ENCODE assay signal across 17 cellular contexts in genomic region chr9:38030658-38031057, GRCh38. TPM values are rescaled to one million over a fixed set of nuclear protein-coding genes. Genes with fewer than 3 reads are reported as not detected.
DNase-seq lines count a peak whose midpoint lies in the region; ATAC-seq and TF ChIP-seq lines count a peak whose summit lies in the region.
"Had no signal": no experiment of that assay in that cellular context is flagged by ENCODE, and none has a peak within 500 bp of the region (broad histone marks: within the 10 kb centered on the region; RNA-seq: fewer than 3 reads in every experiment).

No MANE protein-coding gene starts in this region.

- no peaks in the 10 kb centered on the region for H3K36me3 ChIP-seq in Panc1 (ENCODE audit: control insufficient read depth, insufficient read depth, low read length)
- no peaks in the 10 kb centered on the region; the same call in 1 of the 2 replicates for H3K36me3 ChIP-seq in MG63
- H3K36me3 ChIP-seq: breast epithelium, esophagus muscularis mucosa, HAP-1, left ventricle myocardium inferior, neural progenitor cell had no signal

- CTCF ChIA-PET in Panc1 (lab: Charles Lee), result no interaction called here

- H3K27ac ChIP-seq in Panc1 (ENCODE audit: low read length), result peak overlapping the region; percentile 93
- H3K27ac ChIP-seq: breast epithelium, left ventricle myocardium inferior, neural progenitor cell, SK-N-MC had no signal

- H3K4me1 Mint-ChIP-seq in stimulated activated naive B cell treated with anti-CD40 and anti-IgM and Interleukin-4, amounts not matched to agents 10 μg/mL and 1 μg/mL and 100 μg/mL, for 72 hours, result peaks cover 8 to 11% of the 10 kb centered on the region in 2 donors

- H3K36me3 Mint-ChIP-seq in stimulated activated naive B cell treated with anti-CD40 and anti-IgM and Interleukin-4, amounts not matched to agents 10 μg/mL and 1 μg/mL and 100 μg/mL, for 72 hours, result no peaks in the 10 kb centered on the region
- H3K36me3 Mint-ChIP-seq: neural progenitor cell had no signal

- DNase-seq in GM12864 (ENCODE audit: low read depth) (no peak), Panc1 (ENCODE audit: low read depth, low spot score) (no peak), epithelial cell of proximal tubule (ENCODE audit: low read depth) (no peak), MG63 (no peak), NCI-H446 treated with DMSO at 0.1 percent for 48 hours (lab: John Stamatoyannopoulos, UW) (no peak)
- DNase-seq in stimulated activated naive B cell treated with anti-CD40 and anti-IgM and Interleukin-4, amounts not matched to agents 10 μg/mL and 1 μg/mL and 100 μg/mL, for 72 hours, result no peak
- DNase-seq: activated effector memory CD4-positive, alpha-beta T cell treated with Interleukin-2 at 50 U/mL for 16 hours; left ventricle myocardium inferior; NCI-H1694 treated with DMSO at 0.1 percent for 48 hours; NCI-H226; T1000 had no signal

- no peak overlapping the region for H3K4me3 Mint-ChIP-seq in stimulated activated naive B cell treated with anti-CD40 and anti-IgM and Interleukin-4, amounts not matched to agents 10 μg/mL and 1 μg/mL and 100 μg/mL, for 72 hours
- H3K4me3 Mint-ChIP-seq: neural progenitor cell had no signal

- no peak for ATAC-seq in Panc1
- peak; percentile 16 to 17 for ATAC-seq in stimulated activated naive B cell treated with anti-CD40 and anti-IgM and Interleukin-4, amounts not matched to agents 10 μg/mL and 1 μg/mL and 100 μg/mL, for 72 hours (replicated peaks)
- no peak for ATAC-seq in GM19035 (IDR thresholded peaks at IDR 0.05; ENCODE audit: unreplicated experiment)

- in situ Hi-C loops in Panc1 (cut with HindIII; ENCODE audit: low pct_unique_long_range_greater_than_20kb, low sequenced_read_pairs), result no loop called here

- POLR2A ChIA-PET in Panc1 (lab: Charles Lee), result no interaction called here

- H3K4me1 ChIP-seq in Panc1 (ENCODE audit: control insufficient read depth, insufficient read depth, low read length), result peaks cover 93% of the 10 kb centered on the region

- H3K27me3 Mint-ChIP-seq in stimulated activated naive B cell treated with anti-CD40 and anti-IgM and Interleukin-4, amounts not matched to agents 10 μg/mL and 1 μg/mL and 100 μg/mL, for 72 hours, result peaks cover 0 to 10% of the 10 kb centered on the region in 2 donors

- H3K27me3 ChIP-seq in Panc1 (ENCODE audit: control insufficient read depth, insufficient read depth, low read length), result no peaks in the 10 kb centered on the region
- H3K27me3 ChIP-seq in MG63, result no peaks in the 10 kb centered on the region
- H3K27me3 ChIP-seq: breast epithelium, esophagus muscularis mucosa, neural progenitor cell had no signal

- H3K9me3 ChIP-seq in Panc1 (ENCODE audit: control insufficient read depth, insufficient read depth, low read depth, low read length) (no peaks in the 10 kb centered on the region), MG63 (no peaks in the 10 kb centered on the region)
- H3K9me3 ChIP-seq: breast epithelium, esophagus muscularis mucosa, HAP-1, left ventricle myocardium inferior had no signal

- BruUV-seq in Panc1 (replicated peaks; lab: Mats Ljungman, UMichigan), result no TSS peak

- TF ChIP-seq CTCF in GM12864 (IDR thresholded peaks at IDR 0.05; ENCODE audit: low read depth, low read length, missing control alignments), result peak; percentile 55
- TF ChIP-seq CTCF in Panc1 (IDR thresholded peaks at IDR 0.05), result no peak
- TF ChIP-seq CTCF in epithelial cell of proximal tubule (conservative IDR thresholded peaks at IDR 0.05; ENCODE audit: low read depth, low read length), result peak; percentile 19

- no peak overlapping the region for H3K4me3 ChIP-seq in GM12864 (ENCODE audit: low read depth, low read length)
- no peak overlapping the region for H3K4me3 ChIP-seq in Panc1 (ENCODE audit: low read depth in 2 of 2, low read length in 2 of 2)
- H3K4me3 ChIP-seq in epithelial cell of proximal tubule (ENCODE audit: low read depth, low read length), result no peak overlapping the region
- H3K4me3 ChIP-seq in MG63, result no peak overlapping the region
- H3K4me3 ChIP-seq: breast epithelium, esophagus muscularis mucosa, HAP-1, left ventricle myocardium inferior, neural progenitor cell, SK-N-MC had no signal

- intact Hi-C loops in Panc1 (cut with micrococcal nuclease; ENCODE audit: unreplicated experiment), result loop anchor here (5.0 kb wide), 1 partner anchor 118 kb away; no protein-coding TSS in a partner anchor

- H3K27ac Mint-ChIP-seq in stimulated activated naive B cell treated with anti-CD40 and anti-IgM and Interleukin-4, amounts not matched to agents 10 μg/mL and 1 μg/mL and 100 μg/mL, for 72 hours, result no peak overlapping the region
- H3K27ac Mint-ChIP-seq: neural progenitor cell had no signal

- no peaks in the 10 kb centered on the region for H3K9me3 Mint-ChIP-seq in stimulated activated naive B cell treated with anti-CD40 and anti-IgM and Interleukin-4, amounts not matched to agents 10 μg/mL and 1 μg/mL and 100 μg/mL, for 72 hours
- H3K9me3 Mint-ChIP-seq: neural progenitor cell had no signal

RNA-seq across cellular contexts. Expression of gene SHB, which starts 38.4 kb away (rescaled TPM):
- total RNA-seq in Panc1 (2021; ENCODE audit: unreplicated experiment), result 59.9 TPM
- 63.1 TPM for polyA plus RNA-seq in Panc1 (2012; ENCODE audit: insufficient read length)
- total RNA-seq in epithelial cell of proximal tubule, result 32.7 and 43.8 TPM in 2 replicates
- 6.0 and 20.0 TPM in 2 replicates for total RNA-seq in MG63 (2014; rRNA removed; shearing (Covaris generic); ENCODE audit: low replicate concordance)

Comparison
In these comparisons a context has a peak if more than half of its experiments do, and no peak if none do; other contexts are left out.
1. ATAC-seq: peak in stimulated activated naive B cell treated with anti-CD40 and anti-IgM and Interleukin-4, amounts not matched to agents 10 μg/mL and 1 μg/mL and 100 μg/mL, for 72 hours (2 of 2); none in Panc1 (single experiment) and GM19035 (single experiment).